8 cellular contexts compared by ENCODE assay signal in genomic region chr12:56593909-56594621, GRCh38. TPM values are rescaled to one million over a fixed set of nuclear protein-coding genes. Genes with fewer than 3 reads are reported as not detected.
DNase-seq lines count a peak whose midpoint lies in the region; ATAC-seq lines count a peak whose summit lies in the region.

No MANE protein-coding gene starts in this region.

- peaks cover 0 to 1% (median 0%) of the 10 kb centered on the region in 7 donors for H3K9me3 Mint-ChIP-seq in CD4-positive, CD25-positive, alpha-beta regulatory T cell
- H3K9me3 Mint-ChIP-seq in activated CD8-positive, alpha-beta T cell treated with anti-CD3 and anti-CD28 coated beads, Interleukin-2, amount 10 ng/mL, durations not matched to agents 7 days and 5 days (ENCODE audit: insufficient read depth) = no peaks in the 10 kb centered on the region

- peak; percentile 46 to 70 (median 56) for DNase-seq in CD4-positive, CD25-positive, alpha-beta regulatory T cell
- peak; percentile 36 for DNase-seq in NCI-H526 treated with DMSO at 0.1 percent for 48 hours (lab: John Stamatoyannopoulos, UW)
- peak; percentile 77 for DNase-seq in activated CD8-positive, alpha-beta T cell treated with anti-CD3 and anti-CD28 coated beads, Interleukin-2, amount 10 ng/mL, durations not matched to agents 7 days and 5 days
- DNase-seq in effector memory CD4-positive, alpha-beta T cell = peak; percentile 30 to 43 (median 32)
- peak; percentile 38 for DNase-seq in stimulated activated CD8-positive, alpha-beta memory T cell treated with anti-CD3 and anti-CD28 coated beads, Interleukin-4, amount 100 ng/mL, for 24 hours (ENCODE audit: low read depth)

- no peaks in the 10 kb centered on the region for H3K4me1 ChIP-seq in CD4-positive, CD25-positive, alpha-beta regulatory T cell (ENCODE audit: control insufficient read depth, insufficient read depth, low read length, poor library complexity, severe bottlenecking)
- H3K4me1 ChIP-seq in effector memory CD4-positive, alpha-beta T cell (ENCODE audit: control insufficient read depth, insufficient read depth, low read length, poor library complexity, severe bottlenecking) = no peaks in the 10 kb centered on the region
- peaks cover 30% of the 10 kb centered on the region for H3K4me1 ChIP-seq in mesodermal cell (ENCODE audit: control insufficient read depth, insufficient read depth, low read length, poor library complexity, severe bottlenecking)

- H3K4me3 Mint-ChIP-seq in CD4-positive, CD25-positive, alpha-beta regulatory T cell = no peak overlapping the region
- H3K4me3 Mint-ChIP-seq in activated CD8-positive, alpha-beta T cell treated with anti-CD3 and anti-CD28 coated beads, Interleukin-2, amount 10 ng/mL, durations not matched to agents 7 days and 5 days = no peak overlapping the region

- H3K27ac Mint-ChIP-seq in CD4-positive, CD25-positive, alpha-beta regulatory T cell = no peak overlapping the region
- no peak overlapping the region for H3K27ac Mint-ChIP-seq in activated CD8-positive, alpha-beta T cell treated with anti-CD3 and anti-CD28 coated beads, Interleukin-2, amount 10 ng/mL, durations not matched to agents 7 days and 5 days

- peaks cover 17% of the 10 kb centered on the region for H3K36me3 Mint-ChIP-seq in CD4-positive, CD25-positive, alpha-beta regulatory T cell
- H3K36me3 Mint-ChIP-seq in activated CD8-positive, alpha-beta T cell treated with anti-CD3 and anti-CD28 coated beads, Interleukin-2, amount 10 ng/mL, durations not matched to agents 7 days and 5 days (ENCODE audit: low read depth) = peaks cover 18% of the 10 kb centered on the region

- H3K4me3 ChIP-seq in CD4-positive, CD25-positive, alpha-beta regulatory T cell (ENCODE audit: low read depth, low read length) = no peak overlapping the region
- no peak overlapping the region for H3K4me3 ChIP-seq in effector memory CD4-positive, alpha-beta T cell (ENCODE audit: insufficient read depth, low read depth, low read length, poor library complexity, severe bottlenecking)
- no peak overlapping the region for H3K4me3 ChIP-seq in mesodermal cell (ENCODE audit: extremely low read depth, insufficient read depth, low read length, poor library complexity, severe bottlenecking)

- H3K27ac ChIP-seq in CD4-positive, CD25-positive, alpha-beta regulatory T cell (ENCODE audit: insufficient read depth, low read length, poor library complexity, severe bottlenecking) = no peak overlapping the region
- no peak overlapping the region for H3K27ac ChIP-seq in effector memory CD4-positive, alpha-beta T cell (ENCODE audit: insufficient read depth, low read length, poor library complexity, severe bottlenecking)
- H3K27ac ChIP-seq in mesodermal cell (ENCODE audit: low read depth, low read length, severe bottlenecking) = peak overlapping the region; percentile 96

- H3K36me3 ChIP-seq in CD4-positive, CD25-positive, alpha-beta regulatory T cell (ENCODE audit: control insufficient read depth, insufficient read depth, low read length) = peaks cover 28% of the 10 kb centered on the region
- H3K36me3 ChIP-seq in effector memory CD4-positive, alpha-beta T cell (ENCODE audit: control insufficient read depth, insufficient read depth, low read length) = peaks cover 24% of the 10 kb centered on the region
- peaks cover 63% of the 10 kb centered on the region for H3K36me3 ChIP-seq in mesodermal cell (ENCODE audit: control insufficient read depth, insufficient read depth, low read length)

- CTCF ChIA-PET in activated CD8-positive, alpha-beta T cell treated with anti-CD3 and anti-CD28 coated beads, Interleukin-2, amount 10 ng/mL, durations not matched to agents 7 days and 5 days (lab: Charles Lee) = interaction anchor here (0.6 to 13.4 kb wide), 21 partner anchors 8 to 137 kb away, joined by 3 to 188 read pairs (median 4); partner anchors contain the start of genes GLS2 and RBMS2

- no peaks in the 10 kb centered on the region for H3K9me3 ChIP-seq in CD4-positive, CD25-positive, alpha-beta regulatory T cell (ENCODE audit: control insufficient read depth in 2 of 2, low read length in 2 of 2)
- H3K9me3 ChIP-seq in effector memory CD4-positive, alpha-beta T cell (ENCODE audit: control insufficient read depth, low read length) = no peaks in the 10 kb centered on the region
- no peaks in the 10 kb centered on the region for H3K9me3 ChIP-seq in mesodermal cell (ENCODE audit: control insufficient read depth, low read length)

- H3K4me1 Mint-ChIP-seq in CD4-positive, CD25-positive, alpha-beta regulatory T cell = peaks cover 0 to 6% (median 1%) of the 10 kb centered on the region in 4 donors
- peaks cover 5% of the 10 kb centered on the region for H3K4me1 Mint-ChIP-seq in activated CD8-positive, alpha-beta T cell treated with anti-CD3 and anti-CD28 coated beads, Interleukin-2, amount 10 ng/mL, durations not matched to agents 7 days and 5 days (ENCODE audit: low read depth)

- no peaks in the 10 kb centered on the region for H3K27me3 Mint-ChIP-seq in CD4-positive, CD25-positive, alpha-beta regulatory T cell
- no peaks in the 10 kb centered on the region for H3K27me3 Mint-ChIP-seq in activated CD8-positive, alpha-beta T cell treated with anti-CD3 and anti-CD28 coated beads, Interleukin-2, amount 10 ng/mL, durations not matched to agents 7 days and 5 days (ENCODE audit: low read depth)

- peak; percentile 54 to 69 for ATAC-seq in CD4-positive, CD25-positive, alpha-beta regulatory T cell (ENCODE audit: low read depth in 2 of 2)
- ATAC-seq in HG02642 (IDR thresholded peaks at IDR 0.05; ENCODE audit: poor library complexity, unreplicated experiment) (peak; percentile 57), HG03469 (IDR thresholded peaks at IDR 0.05; ENCODE audit: unreplicated experiment) (no peak)
- peak; percentile 64 for ATAC-seq in activated CD8-positive, alpha-beta T cell treated with anti-CD3 and anti-CD28 coated beads, Interleukin-2, amount 10 ng/mL, durations not matched to agents 7 days and 5 days

- POLR2A ChIA-PET in activated CD8-positive, alpha-beta T cell treated with anti-CD3 and anti-CD28 coated beads, Interleukin-2, amount 10 ng/mL, durations not matched to agents 7 days and 5 days (lab: Charles Lee) = no interaction called here

- WGBS in mesodermal cell (ENCODE audit: insufficient coverage in 2 of 2), 2 experiments = 42 to 46% methylated on average over 8 of the region's 8 CpGs

- no peaks in the 10 kb centered on the region for H3K27me3 ChIP-seq in CD4-positive, CD25-positive, alpha-beta regulatory T cell (ENCODE audit: control insufficient read depth, insufficient read depth, low read length)
- no peaks in the 10 kb centered on the region for H3K27me3 ChIP-seq in effector memory CD4-positive, alpha-beta T cell (replicated peaks; ENCODE audit: control insufficient read depth, insufficient read depth, low read length, poor library complexity, severe bottlenecking)

RNA-seq across cellular contexts. Expression of gene BAZ2A, which starts 36.1 kb away (rescaled TPM):
- total RNA-seq in CD4-positive, CD25-positive, alpha-beta regulatory T cell = 237 TPM
- polyA plus RNA-seq in CD4-positive, CD25-positive, alpha-beta regulatory T cell = 10 to 100 TPM; 22.2 to 30.2 (median 22.6) TPM
- 10 to 100 TPM; 92.2 to 96.0 TPM for total RNA-seq in activated CD8-positive, alpha-beta T cell treated with anti-CD3 and anti-CD28 coated beads, Interleukin-2, amount 10 ng/mL, durations not matched to agents 7 days and 5 days
- 127 TPM for polyA plus RNA-seq in mesodermal cell (2013, experiment 1 of 2)
- 95.9 TPM for polyA plus RNA-seq in mesodermal cell (2013, experiment 2 of 2)

RNA-seq across cellular contexts. Expression of gene ATP5F1B, which starts 51.7 kb away (rescaled TPM):
- 277 TPM for total RNA-seq in CD4-positive, CD25-positive, alpha-beta regulatory T cell
- 1,000 to 10,000 TPM in 1 of 4 donors, 100 to 1,000 TPM in 3; 781 to 1,082 (median 867) TPM for polyA plus RNA-seq in CD4-positive, CD25-positive, alpha-beta regulatory T cell
- total RNA-seq in activated CD8-positive, alpha-beta T cell treated with anti-CD3 and anti-CD28 coated beads, Interleukin-2, amount 10 ng/mL, durations not matched to agents 7 days and 5 days = 100 to 1,000 TPM; 669 to 680 TPM
- polyA plus RNA-seq in mesodermal cell (2013, experiment 1 of 2) = 803 TPM
- 755 TPM for polyA plus RNA-seq in mesodermal cell (2013, experiment 2 of 2)
